In genomic region chr2:163236553-163236952, GRCh38 we compare ENCODE assay signal across 24 cellular contexts.
A peak's percentile ranks its signal among the peaks of the same experiment; 100 is the strongest.
DNase-seq lines count a peak whose midpoint lies in the region; ATAC-seq, FAIRE-seq and TF ChIP-seq lines count a peak whose summit lies in the region.
"Had no signal": no experiment of that assay in that cellular context is flagged by ENCODE, and none has a peak within 500 bp of the region (broad histone marks: within the 10 kb centered on the region; RNA-seq: fewer than 3 reads in every experiment).

No MANE protein-coding gene starts in this region.

- no peaks in the 10 kb centered on the region for H4K20me1 ChIP-seq in HepG2 (ENCODE audit: insufficient read depth, low read length)
- no peaks in the 10 kb centered on the region for H4K20me1 ChIP-seq in K562 (replicated peaks; ENCODE audit: control insufficient read depth, insufficient read depth, low read length)
- H4K20me1 ChIP-seq: BLaER1 had no signal

- H3K4me1 ChIP-seq in HepG2 (ENCODE audit: insufficient read depth, low read length) (no peaks in the 10 kb centered on the region), right lobe of liver (no peaks in the 10 kb centered on the region), K562 (replicated peaks in 1 of 2; ENCODE audit: control insufficient read depth in 2 of 2, insufficient read depth in 2 of 2, low read length in 2 of 2) (no peaks in the 10 kb centered on the region)
- H3K4me1 ChIP-seq: BE2C had no signal

- no peak overlapping the region for H3K27ac ChIP-seq in HepG2 (ENCODE audit: extremely low read length, insufficient read depth, low read length)
- H3K27ac ChIP-seq in right lobe of liver, result no peak overlapping the region
- no peak overlapping the region for H3K27ac ChIP-seq in K562 (ENCODE audit: extremely low read depth, low read depth, low read length)
- H3K27ac ChIP-seq: 22Rv1, BLaER1 had no signal

- CTCF ChIA-PET in HepG2 (lab: Yijun Ruan, JAX; ENCODE audit: low intra/inter-chr PET ratio, low total read pairs), result no interaction called here
- CTCF ChIA-PET in K562 (lab: Yijun Ruan, JAX; ENCODE audit: low intra/inter-chr PET ratio), result no interaction called here

- H3K36me3 ChIP-seq in HepG2 (replicated peaks in 1 of 2; ENCODE audit: control insufficient read depth in 1 of 2, insufficient read depth in 2 of 2, low read length in 2 of 2), result no peaks in the 10 kb centered on the region
- H3K36me3 ChIP-seq in right lobe of liver, result no peaks in the 10 kb centered on the region
- no peaks in the 10 kb centered on the region for H3K36me3 ChIP-seq in K562 (ENCODE audit: control insufficient read depth, insufficient read depth, low read length)
- H3K36me3 ChIP-seq: BE2C, BLaER1 had no signal

- H3K27me3 ChIP-seq in HepG2 (ENCODE audit: control insufficient read depth in 1 of 2, insufficient read depth in 2 of 2, low read length in 2 of 2) (no peaks in the 10 kb centered on the region), right lobe of liver (no peaks in the 10 kb centered on the region), K562 (ENCODE audit: control insufficient read depth in 2 of 2, insufficient read depth in 2 of 2, low read length in 2 of 2) (no peaks in the 10 kb centered on the region)
- H3K27me3 ChIP-seq: BE2C, BLaER1 had no signal

- POLR2A ChIA-PET in HepG2 (lab: Yijun Ruan, JAX), result no interaction called here
- POLR2A ChIA-PET in K562 (lab: Yijun Ruan, JAX), result no interaction called here

- no peak overlapping the region for H3K9ac ChIP-seq in HepG2 (ENCODE audit: insufficient read depth, low read depth, low read length)
- no peak overlapping the region for H3K9ac ChIP-seq in K562 (ENCODE audit: insufficient read depth in 1 of 2, low read depth in 2 of 2, low read length in 2 of 2)
- H3K9ac ChIP-seq: BLaER1 had no signal

- no peaks in the 10 kb centered on the region for H3K79me2 ChIP-seq in HepG2 (ENCODE audit: insufficient read depth, low read length)
- no peaks in the 10 kb centered on the region for H3K79me2 ChIP-seq in K562 (ENCODE audit: control insufficient read depth, insufficient read depth, low read length)

- TF ChIP-seq RAD21 in HepG2 (CRISPR knock-in tag; IDR thresholded peaks at IDR 0.05), result no peak
- no peak for TF ChIP-seq RAD21 in K562 (CRISPR knock-in tag; conservative IDR thresholded peaks at IDR 0.05 in 1 of 2, IDR thresholded peaks at IDR 0.05 in 1 of 2)

- H3K9me1 ChIP-seq in K562 (ENCODE audit: control insufficient read depth, insufficient read depth, low read length), result no peaks in the 10 kb centered on the region

- ATAC-seq in HepG2 (no peak), right lobe of liver (no peak), K562 (no peak), GM18498 (IDR thresholded peaks at IDR 0.05; ENCODE audit: unreplicated experiment) (no peak)
- ATAC-seq: GM12878 had no signal

- TF ChIP-seq EP300 in HepG2 (IDR thresholded peaks at IDR 0.05; ENCODE audit: low read depth in 2 of 2, low read length in 2 of 2) (no peak), HepG2 (CRISPR knock-in tag; IDR thresholded peaks at IDR 0.05; ENCODE audit: borderline replicate concordance) (no peak), K562 (IDR thresholded peaks at IDR 0.05; ENCODE audit: low read length) (no peak)

- in situ Hi-C loops in HepG2 (cut with HindIII; ENCODE audit: extremely low pct_ligation_motif_present, low pct_unique_long_range_greater_than_20kb), result no loop called here
- in situ Hi-C loops in K562 (cut with MboI), result no loop called here

- H2AFZ ChIP-seq in HepG2 (ENCODE audit: low read length) (no peak overlapping the region), K562 (ENCODE audit: low read depth, low read length) (no peak overlapping the region)

- BruUV-seq in HepG2 (replicated peaks; lab: Mats Ljungman, UMichigan) (no TSS peak), K562 (replicated peaks; lab: Mats Ljungman, UMichigan) (no TSS peak)

- H3K4me2 ChIP-seq in HepG2 (ENCODE audit: low read depth, low read length), result no peak overlapping the region
- H3K4me2 ChIP-seq in K562 (ENCODE audit: insufficient read depth, low read length), result no peak overlapping the region
- H3K4me2 ChIP-seq: BLaER1 had no signal

- H3K4me3 ChIP-seq in HepG2 (replicated peaks in 1 of 3; ENCODE audit: insufficient read depth in 1 of 3, low read depth in 2 of 3, low read length in 3 of 3) (no peak overlapping the region), right lobe of liver (no peak overlapping the region), K562 (no peak overlapping the region)
- H3K4me3 ChIP-seq: BLaER1, GM12878 had no signal

- DNase-seq in HepG2 (ENCODE audit: low spot score) (no peak), right lobe of liver (no peak), K562 (ENCODE audit: extremely low read depth in 1 of 4, low spot score in 3 of 4) (no peak), NCI-H1694 (lab: John Stamatoyannopoulos, UW) (no peak)
- DNase-seq: ACHN; BE2C; C1 segment of cervical spinal cord; CD4-positive, alpha-beta memory T cell; CD4-positive, CD25-positive, alpha-beta regulatory T cell; CD8-positive, alpha-beta memory T cell; COR-L47; DMS 273 treated with DMSO at 0.1 percent for 48 hours; DMS153; DMS53; DMS79; DND-41; EL; GDM1 had no signal

- TF ChIP-seq CTCF in HepG2 (CRISPR knock-in tag; IDR thresholded peaks at IDR 0.05) (no peak), right lobe of liver (IDR thresholded peaks at IDR 0.05) (no peak), K562 (IDR thresholded peaks at IDR 0.05 in 2 of 3, conservative IDR thresholded peaks at IDR 0.05 in 1 of 3; ENCODE audit: insufficient read depth in 2 of 3, low read depth in 1 of 3, low read length in 3 of 3) (no peak)

- no peak for FAIRE-seq in HepG2 (lab: Jason Lieb, UNC)
- no peak for FAIRE-seq in K562 (lab: Jason Lieb, UNC)
- FAIRE-seq: GM12878, GM12892, GM19239 had no signal

- TF ChIP-seq POLR2A in HepG2 (IDR thresholded peaks at IDR 0.05; ENCODE audit: insufficient read depth in 1 of 2, low read depth in 2 of 2, low read length in 2 of 2), result no peak
- no peak for TF ChIP-seq POLR2A in right lobe of liver (IDR thresholded peaks at IDR 0.05)
- TF ChIP-seq POLR2A in K562 (conservative IDR thresholded peaks at IDR 0.05), result no peak

- intact Hi-C loops in HepG2 (cut with micrococcal nuclease; ENCODE audit: unreplicated experiment), result no loop called here
- intact Hi-C loops in right lobe of liver (cut with DNase I), result no loop called here
- intact Hi-C loops in K562 (cut with micrococcal nuclease), result no loop called here

- H3K9me3 ChIP-seq in HepG2 (ENCODE audit: low read length) (peaks cover 39% of the 10 kb centered on the region), right lobe of liver (peaks cover 0 to 4% (median 0%) of the 10 kb centered on the region in 4 donors), K562 (replicated peaks; ENCODE audit: control insufficient read depth, insufficient read depth, low read depth, low read length) (peaks cover 3% of the 10 kb centered on the region; the same call in 1 of the 2 replicates)
- H3K9me3 ChIP-seq: BE2C had no signal

TF ChIP-seq in HepG2, 621 proteins besides CTCF, POLR2A, EP300 and RAD21:
- peak; percentile 63 to 76; a peak in 3 of 4 replicates for TF ChIP-seq MAFK (conservative IDR thresholded peaks at IDR 0.05 in 1 of 2, IDR thresholded peaks at IDR 0.05 in 1 of 2; ENCODE audit: low read length in 2 of 2)
- no peak for TF ChIP-seq ZNF589 (CRISPR knock-in tag; conservative IDR thresholded peaks at IDR 0.05)
- no peak for TF ChIP-seq PREB (CRISPR knock-in tag; IDR thresholded peaks at IDR 0.05)
- TF ChIP-seq MAFF (IDR thresholded peaks at IDR 0.05; ENCODE audit: low read depth, low read length), result peak; percentile 63

TF ChIP-seq in K562, 482 proteins besides CTCF, POLR2A, EP300 and RAD21:
- TF ChIP-seq, protein P1, sequence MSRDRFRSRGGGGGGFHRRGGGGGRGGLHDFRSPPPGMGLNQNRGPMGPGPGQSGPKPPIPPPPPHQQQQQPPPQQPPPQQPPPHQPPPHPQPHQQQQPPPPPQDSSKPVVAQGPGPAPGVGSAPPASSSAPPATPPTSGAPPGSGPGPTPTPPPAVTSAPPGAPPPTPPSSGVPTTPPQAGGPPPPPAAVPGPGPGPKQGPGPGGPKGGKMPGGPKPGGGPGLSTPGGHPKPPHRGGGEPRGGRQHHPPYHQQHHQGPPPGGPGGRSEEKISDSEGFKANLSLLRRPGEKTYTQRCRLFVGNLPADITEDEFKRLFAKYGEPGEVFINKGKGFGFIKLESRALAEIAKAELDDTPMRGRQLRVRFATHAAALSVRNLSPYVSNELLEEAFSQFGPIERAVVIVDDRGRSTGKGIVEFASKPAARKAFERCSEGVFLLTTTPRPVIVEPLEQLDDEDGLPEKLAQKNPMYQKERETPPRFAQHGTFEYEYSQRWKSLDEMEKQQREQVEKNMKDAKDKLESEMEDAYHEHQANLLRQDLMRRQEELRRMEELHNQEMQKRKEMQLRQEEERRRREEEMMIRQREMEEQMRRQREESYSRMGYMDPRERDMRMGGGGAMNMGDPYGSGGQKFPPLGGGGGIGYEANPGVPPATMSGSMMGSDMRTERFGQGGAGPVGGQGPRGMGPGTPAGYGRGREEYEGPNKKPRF (IDR thresholded peaks at IDR 0.05; ENCODE audit: low read depth, low read length), result no peak
- TF ChIP-seq ZNF316 (IDR thresholded peaks at IDR 0.05), result peak; percentile 31; the same call in 1 of the 2 replicates

Comparison
In these comparisons a context has a peak if more than half of its experiments do, and no peak if none do; other contexts are left out.
1. Of the 241 proteins assayed by ChIP-seq in both HepG2 and K562: peak only in HepG2: MAFF and MAFK; only in K562: none; in both: none; in neither: 239.